In genomic region chrX:103310592-103311400, GRCh38 we compare ENCODE assay signal across 1 cellular context.
TF ChIP-seq lines count a peak whose summit lies in the region.

Gene BEX2, minus strand, starts transcription at chrX:103310990. Its CDS starts 1,014 bp downstream, at chrX:103309976.

TF ChIP-seq in GM23338, 12 proteins besides CTCF, POLR2A, EP300 and RAD21 (continued from another document):
- no peak for TF ChIP-seq ETS1 (IDR thresholded peaks at IDR 0.05)
TF ChIP-seq in GM23338: peak in this region for 2.
